In the genomic region with DNA sequence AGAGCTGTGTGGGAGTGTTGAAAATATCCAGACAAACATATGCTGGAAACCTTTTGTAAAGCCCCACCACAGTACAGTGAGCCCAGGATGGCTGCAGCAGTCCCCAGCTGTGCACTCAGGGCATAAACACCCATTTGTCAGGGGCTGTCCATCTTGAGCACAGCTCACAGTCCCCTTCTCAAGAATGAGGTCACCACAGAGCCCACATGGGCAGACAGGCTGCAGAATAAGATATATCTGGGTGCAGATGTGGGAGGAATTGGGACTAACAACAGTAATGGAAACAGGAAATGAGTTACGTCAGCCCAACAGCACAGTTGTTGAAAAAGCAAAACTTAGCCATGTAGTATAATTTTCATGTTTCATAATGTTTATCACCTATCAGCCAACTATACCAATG, we compare ENCODE assay signal across 1 cellular context.
TF ChIP-seq lines count a peak whose summit lies in the region.

No MANE protein-coding gene starts in this region.

TF ChIP-seq in GM12878, 131 proteins besides CTCF, POLR2A, EP300 and RAD21 (continued from another document):
- 0 out of 2 replicates have a peak, but pooled peaks have one; percentile 12 for TF ChIP-seq CREB1 (IDR thresholded peaks at IDR 0.05; ENCODE audit: low read depth)
- TF ChIP-seq IKZF1 (conservative IDR thresholded peaks at IDR 0.05): peak; percentile 48; the same call in 1 of the 2 replicates
- no peak for TF ChIP-seq SREBF1 (IDR thresholded peaks at IDR 0.05; ENCODE audit: low read length)
- TF ChIP-seq, protein P1, sequence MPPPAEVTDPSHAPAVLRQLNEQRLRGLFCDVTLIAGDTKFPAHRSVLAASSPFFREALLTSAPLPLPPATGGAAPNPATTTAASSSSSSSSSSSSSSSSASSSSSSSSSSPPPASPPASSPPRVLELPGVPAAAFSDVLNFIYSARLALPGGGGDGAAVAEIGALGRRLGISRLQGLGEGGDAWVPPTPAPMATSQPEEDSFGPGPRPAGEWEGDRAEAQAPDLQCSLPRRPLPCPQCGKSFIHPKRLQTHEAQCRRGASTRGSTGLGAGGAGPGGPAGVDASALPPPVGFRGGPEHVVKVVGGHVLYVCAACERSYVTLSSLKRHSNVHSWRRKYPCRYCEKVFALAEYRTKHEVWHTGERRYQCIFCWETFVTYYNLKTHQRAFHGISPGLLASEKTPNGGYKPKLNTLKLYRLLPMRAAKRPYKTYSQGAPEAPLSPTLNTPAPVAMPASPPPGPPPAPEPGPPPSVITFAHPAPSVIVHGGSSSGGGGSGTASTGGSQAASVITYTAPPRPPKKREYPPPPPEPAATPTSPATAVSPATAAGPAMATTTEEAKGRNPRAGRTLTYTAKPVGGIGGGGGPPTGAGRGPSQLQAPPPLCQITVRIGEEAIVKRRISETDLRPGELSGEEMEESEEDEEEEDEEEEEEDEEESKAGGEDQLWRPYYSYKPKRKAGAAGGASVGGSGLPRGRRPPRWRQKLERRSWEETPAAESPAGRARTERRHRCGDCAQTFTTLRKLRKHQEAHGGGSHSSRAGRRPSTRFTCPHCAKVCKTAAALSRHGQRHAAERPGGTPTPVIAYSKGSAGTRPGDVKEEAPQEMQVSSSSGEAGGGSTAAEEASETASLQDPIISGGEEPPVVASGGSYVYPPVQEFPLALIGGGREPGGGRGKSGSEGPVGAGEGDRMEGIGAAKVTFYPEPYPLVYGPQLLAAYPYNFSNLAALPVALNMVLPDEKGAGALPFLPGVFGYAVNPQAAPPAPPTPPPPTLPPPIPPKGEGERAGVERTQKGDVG (CRISPR knock-in tag; IDR thresholded peaks at IDR 0.05): no peak
- no peak for TF ChIP-seq ETV6 (conservative IDR thresholded peaks at IDR 0.05 in 1 of 2, IDR thresholded peaks at IDR 0.05 in 1 of 2; ENCODE audit: borderline replicate concordance in 1 of 2, low read depth in 1 of 2)
- no peak for TF ChIP-seq IRF4 (IDR thresholded peaks at IDR 0.05; ENCODE audit: low read depth, low read length)
- no peak for TF ChIP-seq SMARCA5 (IDR thresholded peaks at IDR 0.05)
- TF ChIP-seq RAD51 (IDR thresholded peaks at IDR 0.05): no peak
- no peak for TF ChIP-seq ZBTB40 (IDR thresholded peaks at IDR 0.05; ENCODE audit: borderline replicate concordance)
- TF ChIP-seq ZBED1 (IDR thresholded peaks at IDR 0.05; ENCODE audit: borderline replicate concordance): no peak
- no peak for TF ChIP-seq RFX5 (IDR thresholded peaks at IDR 0.05; ENCODE audit: low read depth, low read length)
- TF ChIP-seq IKZF2 (IDR thresholded peaks at IDR 0.05): peak in 1 of 2 experiments; percentile 30; a peak in 1 of 4 replicates
- no peak for TF ChIP-seq SUPT20H (IDR thresholded peaks at IDR 0.05; ENCODE audit: borderline replicate concordance, control insufficient read depth, low read depth, low read length)
- TF ChIP-seq, protein P2, sequence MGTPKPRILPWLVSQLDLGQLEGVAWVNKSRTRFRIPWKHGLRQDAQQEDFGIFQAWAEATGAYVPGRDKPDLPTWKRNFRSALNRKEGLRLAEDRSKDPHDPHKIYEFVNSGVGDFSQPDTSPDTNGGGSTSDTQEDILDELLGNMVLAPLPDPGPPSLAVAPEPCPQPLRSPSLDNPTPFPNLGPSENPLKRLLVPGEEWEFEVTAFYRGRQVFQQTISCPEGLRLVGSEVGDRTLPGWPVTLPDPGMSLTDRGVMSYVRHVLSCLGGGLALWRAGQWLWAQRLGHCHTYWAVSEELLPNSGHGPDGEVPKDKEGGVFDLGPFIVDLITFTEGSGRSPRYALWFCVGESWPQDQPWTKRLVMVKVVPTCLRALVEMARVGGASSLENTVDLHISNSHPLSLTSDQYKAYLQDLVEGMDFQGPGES (IDR thresholded peaks at IDR 0.05): no peak
- TF ChIP-seq TCF7 (IDR thresholded peaks at IDR 0.05; ENCODE audit: borderline replicate concordance): no peak
- TF ChIP-seq PKNOX1 (IDR thresholded peaks at IDR 0.05): peak; percentile 47; the same call in 1 of the 2 replicates
- TF ChIP-seq, protein P3, sequence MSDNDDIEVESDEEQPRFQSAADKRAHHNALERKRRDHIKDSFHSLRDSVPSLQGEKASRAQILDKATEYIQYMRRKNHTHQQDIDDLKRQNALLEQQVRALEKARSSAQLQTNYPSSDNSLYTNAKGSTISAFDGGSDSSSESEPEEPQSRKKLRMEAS (IDR thresholded peaks at IDR 0.05; ENCODE audit: low read depth, low read length): no peak
- no peak for TF ChIP-seq NFIC (IDR thresholded peaks at IDR 0.05; ENCODE audit: low read depth, low read length)
- TF ChIP-seq, protein P4, sequence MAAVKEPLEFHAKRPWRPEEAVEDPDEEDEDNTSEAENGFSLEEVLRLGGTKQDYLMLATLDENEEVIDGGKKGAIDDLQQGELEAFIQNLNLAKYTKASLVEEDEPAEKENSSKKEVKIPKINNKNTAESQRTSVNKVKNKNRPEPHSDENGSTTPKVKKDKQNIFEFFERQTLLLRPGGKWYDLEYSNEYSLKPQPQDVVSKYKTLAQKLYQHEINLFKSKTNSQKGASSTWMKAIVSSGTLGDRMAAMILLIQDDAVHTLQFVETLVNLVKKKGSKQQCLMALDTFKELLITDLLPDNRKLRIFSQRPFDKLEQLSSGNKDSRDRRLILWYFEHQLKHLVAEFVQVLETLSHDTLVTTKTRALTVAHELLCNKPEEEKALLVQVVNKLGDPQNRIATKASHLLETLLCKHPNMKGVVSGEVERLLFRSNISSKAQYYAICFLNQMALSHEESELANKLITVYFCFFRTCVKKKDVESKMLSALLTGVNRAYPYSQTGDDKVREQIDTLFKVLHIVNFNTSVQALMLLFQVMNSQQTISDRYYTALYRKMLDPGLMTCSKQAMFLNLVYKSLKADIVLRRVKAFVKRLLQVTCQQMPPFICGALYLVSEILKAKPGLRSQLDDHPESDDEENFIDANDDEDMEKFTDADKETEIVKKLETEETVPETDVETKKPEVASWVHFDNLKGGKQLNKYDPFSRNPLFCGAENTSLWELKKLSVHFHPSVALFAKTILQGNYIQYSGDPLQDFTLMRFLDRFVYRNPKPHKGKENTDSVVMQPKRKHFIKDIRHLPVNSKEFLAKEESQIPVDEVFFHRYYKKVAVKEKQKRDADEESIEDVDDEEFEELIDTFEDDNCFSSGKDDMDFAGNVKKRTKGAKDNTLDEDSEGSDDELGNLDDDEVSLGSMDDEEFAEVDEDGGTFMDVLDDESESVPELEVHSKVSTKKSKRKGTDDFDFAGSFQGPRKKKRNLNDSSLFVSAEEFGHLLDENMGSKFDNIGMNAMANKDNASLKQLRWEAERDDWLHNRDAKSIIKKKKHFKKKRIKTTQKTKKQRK (IDR thresholded peaks at IDR 0.05; ENCODE audit: low read depth, low read length): no peak
- no peak for TF ChIP-seq RCOR1 (conservative IDR thresholded peaks at IDR 0.05; ENCODE audit: low read depth, low read length)
- TF ChIP-seq ATF7 (IDR thresholded peaks at IDR 0.05; ENCODE audit: low read depth): peak; percentile 93
- TF ChIP-seq ATF2 (IDR thresholded peaks at IDR 0.05; ENCODE audit: low read length): peak; percentile 60
- TF ChIP-seq USF2 (IDR thresholded peaks at IDR 0.05; ENCODE audit: borderline replicate concordance, low read depth, low read length): no peak
- 0 out of 2 replicates have a peak, but pooled peaks have one; percentile 19 for TF ChIP-seq CREM (IDR thresholded peaks at IDR 0.05; ENCODE audit: low read depth)
- TF ChIP-seq ZNF274 (IDR thresholded peaks at IDR 0.05; ENCODE audit: insufficient read depth, insufficient read length): no peak
- TF ChIP-seq PAX8 (IDR thresholded peaks at IDR 0.05): no peak
- no peak for TF ChIP-seq E2F8 (IDR thresholded peaks at IDR 0.05; ENCODE audit: low read depth, partially characterized antibody)
- TF ChIP-seq POLR2AphosphoS5 (IDR thresholded peaks at IDR 0.05; ENCODE audit: low read length): no peak
- no peak for TF ChIP-seq E4F1 (IDR thresholded peaks at IDR 0.05; ENCODE audit: borderline replicate concordance, partially characterized antibody)
- TF ChIP-seq, protein P5, sequence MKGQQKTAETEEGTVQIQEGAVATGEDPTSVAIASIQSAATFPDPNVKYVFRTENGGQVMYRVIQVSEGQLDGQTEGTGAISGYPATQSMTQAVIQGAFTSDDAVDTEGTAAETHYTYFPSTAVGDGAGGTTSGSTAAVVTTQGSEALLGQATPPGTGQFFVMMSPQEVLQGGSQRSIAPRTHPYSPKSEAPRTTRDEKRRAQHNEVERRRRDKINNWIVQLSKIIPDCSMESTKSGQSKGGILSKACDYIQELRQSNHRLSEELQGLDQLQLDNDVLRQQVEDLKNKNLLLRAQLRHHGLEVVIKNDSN (IDR thresholded peaks at IDR 0.05; ENCODE audit: borderline replicate concordance, extremely low read length, insufficient read depth, low read depth, low read length): no peak
- no peak for TF ChIP-seq NFXL1 (IDR thresholded peaks at IDR 0.05; ENCODE audit: borderline replicate concordance)
TF ChIP-seq in GM12878: peak in this region for 8.
